ENCODE assay signal across 14 cellular contexts in the genomic region with DNA sequence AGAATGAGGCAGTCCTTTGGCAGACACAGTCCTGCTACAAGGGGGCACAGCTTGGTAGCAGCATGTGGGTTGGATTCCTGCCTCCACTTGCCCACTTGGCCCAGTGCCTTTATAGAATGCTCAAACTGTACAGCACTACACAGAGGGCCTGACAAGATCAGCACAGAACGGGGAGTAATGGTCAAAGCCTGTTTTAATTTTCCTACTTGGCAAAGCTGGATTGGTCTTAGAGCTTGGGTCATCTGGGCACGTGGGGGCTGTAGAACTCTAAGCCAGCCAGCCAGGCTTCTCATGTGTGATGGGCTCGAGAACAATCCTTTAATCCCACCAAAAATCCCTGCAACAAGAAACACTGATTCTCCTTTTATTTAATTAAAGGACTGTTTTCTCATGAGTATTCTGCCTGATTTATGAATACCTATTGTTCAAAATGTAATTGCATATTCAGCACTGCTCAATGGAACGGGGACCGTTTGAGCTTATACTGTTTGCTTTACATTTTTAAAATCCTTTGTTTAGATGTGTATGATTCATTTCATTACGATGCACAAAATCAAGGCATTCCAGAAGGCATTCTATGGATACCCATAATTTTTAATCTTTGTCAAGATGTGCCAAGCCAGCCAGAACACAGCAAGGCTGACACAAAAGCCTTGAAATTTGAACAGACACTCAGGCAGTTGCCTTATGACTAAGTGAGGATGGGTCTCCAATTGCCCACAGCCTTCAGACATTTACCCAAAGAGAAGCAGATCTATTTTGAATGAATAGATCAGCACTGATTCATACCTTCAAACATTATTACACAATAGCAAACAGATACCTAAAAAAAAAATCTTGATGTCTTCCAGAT.
DNase-seq lines count a peak whose midpoint lies in the region; ATAC-seq and TF ChIP-seq lines count a peak whose summit lies in the region.
"Had no signal": no experiment of that assay in that cellular context is flagged by ENCODE, and none has a peak within 500 bp of the region (broad histone marks: within the 10 kb centered on the region; RNA-seq: fewer than 3 reads in every experiment).

No MANE protein-coding gene starts in this region.

- peak overlapping the region; percentile 24 to 35 for H3K4ac ChIP-seq in mesenchymal stem cell (ENCODE audit: low read depth in 1 of 2, low read length in 2 of 2)

- H2BK15ac ChIP-seq in mesenchymal stem cell (ENCODE audit: low read depth, poor library complexity, severe bottlenecking), result no peak overlapping the region

- peak overlapping the region; percentile 73 to 80 for H2BK12ac ChIP-seq in mesenchymal stem cell (ENCODE audit: low read length in 2 of 2)

- H4K8ac ChIP-seq in mesenchymal stem cell (ENCODE audit: low read length), result peak overlapping the region; percentile 47

- H3K36me3 ChIP-seq in BLaER1 (no peaks in the 10 kb centered on the region), WERI-Rb-1 (no peaks in the 10 kb centered on the region), mesenchymal stem cell (ENCODE audit: control insufficient read depth in 1 of 2, insufficient read depth in 2 of 2, low read depth in 1 of 2, low read length in 2 of 2) (no peaks in the 10 kb centered on the region)
- H3K36me3 ChIP-seq: left lung had no signal

- H2AK5ac ChIP-seq in mesenchymal stem cell (ENCODE audit: low read length, severe bottlenecking), result peak overlapping the region; percentile 79

- no peaks in the 10 kb centered on the region for H4K20me1 ChIP-seq in BLaER1

- H3K9ac ChIP-seq in BLaER1, result no peak overlapping the region
- peak overlapping the region; percentile 43 for H3K9ac ChIP-seq in mesenchymal stem cell (ENCODE audit: low read length)

- peak overlapping the region; percentile 42; the same call in 1 of the 2 replicates for H3K27ac ChIP-seq in BLaER1
- no peak overlapping the region for H3K27ac ChIP-seq in WERI-Rb-1
- no peak overlapping the region for H3K27ac ChIP-seq in mesenchymal stem cell (ENCODE audit: low read length, poor library complexity, severe bottlenecking)
- H3K27ac ChIP-seq: left lung had no signal

- H2BK5ac ChIP-seq in mesenchymal stem cell (ENCODE audit: low read depth, low read length, poor library complexity, severe bottlenecking), result no peak overlapping the region

- ATAC-seq in stimulated activated naive CD8-positive, alpha-beta T cell treated with anti-CD3 and anti-CD28 coated beads, Interleukin-15, Interleukin-2, amounts not matched to agents 100 U/mL and 50 U/mL, for 24 hours, result no peak
- ATAC-seq: activated CD8-positive, alpha-beta T cell treated with anti-CD3 and anti-CD28 coated beads for 36 hours; activated T-helper 17 cell treated with anti-CD3 and anti-CD28 coated beads, Interleukin-2, amount 50 U/mL, for 72 hours; left lung had no signal

- peaks cover 51% of the 10 kb centered on the region for H3K4me1 ChIP-seq in BLaER1
- H3K4me1 ChIP-seq in mesenchymal stem cell (ENCODE audit: control insufficient read depth, insufficient read depth, low read depth, low read length), result peaks cover 12% of the 10 kb centered on the region

- H3K4me2 ChIP-seq in BLaER1 (peak overlapping the region; percentile 83), mesenchymal stem cell (ENCODE audit: low read length, poor library complexity, severe bottlenecking) (no peak overlapping the region)

- H3K27me3 ChIP-seq in BLaER1 (no peaks in the 10 kb centered on the region), WERI-Rb-1 (ENCODE audit: insufficient read depth, low read depth, severe bottlenecking) (no peaks in the 10 kb centered on the region), mesenchymal stem cell (ENCODE audit: control insufficient read depth in 1 of 2, insufficient read depth in 1 of 2, low read length in 2 of 2) (no peaks in the 10 kb centered on the region)
- H3K27me3 ChIP-seq: left lung had no signal

- no peak overlapping the region for H3K14ac ChIP-seq in mesenchymal stem cell (ENCODE audit: low read length in 2 of 2)

- no peak for TF ChIP-seq CTCF in WERI-Rb-1 (IDR thresholded peaks at IDR 0.05; ENCODE audit: low read depth, low read length)

- H2AFZ ChIP-seq in mesenchymal stem cell (ENCODE audit: low read depth, low read length), result no peak overlapping the region

- H2BK120ac ChIP-seq in mesenchymal stem cell (ENCODE audit: low read depth, low read length), result peak overlapping the region; percentile 15

- H3K79me1 ChIP-seq in mesenchymal stem cell (replicated peaks; ENCODE audit: low read length, poor library complexity, severe bottlenecking), result no peaks in the 10 kb centered on the region

- peak; percentile 53 for DNase-seq in HS-5 (ENCODE audit: low read depth)
- DNase-seq in WERI-Rb-1, result peak; percentile 30
- no peak for DNase-seq in mesenchymal stem cell
- no peak for DNase-seq in LoVo (ENCODE audit: low spot score)
- no peak for DNase-seq in RPMI8226
- DNase-seq in stimulated activated naive CD8-positive, alpha-beta T cell treated with anti-CD3 and anti-CD28 coated beads, Interleukin-15, Interleukin-2, amounts not matched to agents 100 U/mL and 50 U/mL, for 24 hours, result no peak
- DNase-seq in SHP77 (lab: John Stamatoyannopoulos, UW), result no peak
- DNase-seq: activated CD8-positive, alpha-beta T cell treated with anti-CD3 and anti-CD28 coated beads for 36 hours; anterior cingulate cortex; left lung; stimulated activated CD4-positive, alpha-beta T cell treated with anti-CD3 and anti-CD28 coated beads, Interleukin-1b, Interleukin-23, amount 100 ng/mL, for 48 hours; stimulated activated CD8-positive, alpha-beta memory T cell treated with anti-CD3 and anti-CD28 coated beads, Interleukin-4, amount 100 ng/mL, for 48 hours had no signal

- H3K4me3 ChIP-seq in BLaER1 (no peak overlapping the region), WERI-Rb-1 (ENCODE audit: low read depth, low read length) (no peak overlapping the region), mesenchymal stem cell (ENCODE audit: insufficient read depth in 1 of 2, low read depth in 1 of 2, low read length in 2 of 2) (no peak overlapping the region)
- H3K4me3 ChIP-seq: left lung had no signal

- H3K23ac ChIP-seq in mesenchymal stem cell (ENCODE audit: low read length in 2 of 2), result no peak overlapping the region

- H4K91ac ChIP-seq in mesenchymal stem cell (ENCODE audit: low read length), result peak overlapping the region; percentile 82

- 88% methylated on average over 4 of the region's 6 CpGs for WGBS in mesenchymal stem cell

- peaks cover 5% of the 10 kb centered on the region; the same call in 1 of the 2 replicates for H3K9me3 ChIP-seq in BLaER1
- no peaks in the 10 kb centered on the region for H3K9me3 ChIP-seq in WERI-Rb-1 (ENCODE audit: severe bottlenecking)
- H3K9me3 ChIP-seq in mesenchymal stem cell (ENCODE audit: control insufficient read depth, low read length), result no peaks in the 10 kb centered on the region
- H3K9me3 ChIP-seq: left lung had no signal

- H3K18ac ChIP-seq in mesenchymal stem cell (ENCODE audit: low read depth in 1 of 2, low read length in 2 of 2), result peak overlapping the region; percentile 13 to 52

Comparison
In these comparisons a context has a peak if more than half of its experiments do, and no peak if none do; other contexts are left out.
1. DNase-seq: peak in HS-5 (single experiment) and WERI-Rb-1 (single experiment); none in mesenchymal stem cell (single experiment), LoVo (single experiment), RPMI8226 (single experiment), stimulated activated naive CD8-positive, alpha-beta T cell treated with anti-CD3 and anti-CD28 coated beads, Interleukin-15, Interleukin-2, amounts not matched to agents 100 U/mL and 50 U/mL, for 24 hours (single experiment) and SHP77 (0 of 2).